In genomic region chr1:24413350-24414163, GRCh38 we compare ENCODE assay signal across 1 cellular context.
TF ChIP-seq lines count a peak whose summit lies in the region.

Gene STPG1, minus strand, starts transcription at chr1:24413782. Its CDS starts 12,394 bp downstream, at chr1:24401388.

TF ChIP-seq in IMR-90, 13 proteins besides CTCF, POLR2A, EP300 and RAD21 (continued from another document):
- TF ChIP-seq CEBPB (IDR thresholded peaks at IDR 0.05; ENCODE audit: low read depth, low read length) = 0 out of 2 replicates have a peak, but pooled peaks have one; percentile 26
- TF ChIP-seq CHD1 (IDR thresholded peaks at IDR 0.05; ENCODE audit: low read depth, low read length) = no peak
- TF ChIP-seq RCOR1 (IDR thresholded peaks at IDR 0.05; ENCODE audit: insufficient replicate concordance, low read length) = no peak
- TF ChIP-seq BHLHE40 (IDR thresholded peaks at IDR 0.05; ENCODE audit: low read depth, low read length) = no peak
- TF ChIP-seq RFX5 (IDR thresholded peaks at IDR 0.05; ENCODE audit: low read depth, low read length) = no peak
- TF ChIP-seq SMC3 (IDR thresholded peaks at IDR 0.05; ENCODE audit: low read depth, low read length) = no peak
- peak; percentile 20; the same call in 1 of the 2 replicates for TF ChIP-seq FOS (IDR thresholded peaks at IDR 0.05; ENCODE audit: low read depth, low read length)
- TF ChIP-seq NFE2L2 (IDR thresholded peaks at IDR 0.05; ENCODE audit: low read depth, low read length) = no peak
- TF ChIP-seq MXI1 (IDR thresholded peaks at IDR 0.05; ENCODE audit: borderline replicate concordance, low read depth, low read length) = no peak
